ENCODE assay signal across 27 cellular contexts in genomic region chr1:177891809-177892208, GRCh38.
"Had no signal": no experiment of that assay in that cellular context is flagged by ENCODE, and none has a peak within 500 bp of the region (broad histone marks: within the 10 kb centered on the region; RNA-seq: fewer than 3 reads in every experiment).

No MANE protein-coding gene starts in this region.

- H3K4me3 ChIP-seq: ascending aorta, breast epithelium, gastrocnemius medialis, heart left ventricle had no signal

- H3K27ac ChIP-seq: ascending aorta, breast epithelium, gastrocnemius medialis, heart left ventricle, VCaP had no signal

- H3K4me1 ChIP-seq: ascending aorta, breast epithelium, gastrocnemius medialis, heart left ventricle had no signal

- DNase-seq: activated CD4-positive, alpha-beta memory T cell treated with anti-CD3 and anti-CD28 coated beads, Interleukin-2, amount 10 ng/mL, durations not matched to agents 7 days and 5 days; activated CD4-positive, alpha-beta T cell treated with anti-CD3 and anti-CD28 coated beads for 1 hour; activated CD4-positive, alpha-beta T cell treated with anti-CD3 and anti-CD28 coated beads for 4 hours; activated CD4-positive, alpha-beta T cell treated with anti-CD3 and anti-CD28 coated beads, Interleukin-2, amount 10 ng/mL, durations not matched to agents 7 days and 5 days; activated CD4-positive, alpha-beta T cell treated with anti-CD3 and anti-CD28 coated beads, Interleukin-2, amount 50 U/mL, for 4 hours; activated CD8-positive, alpha-beta memory T cell treated with anti-CD3 and anti-CD28 coated beads, Interleukin-2, amount 50 U/mL, for 48 hours; activated gamma-delta T cell; activated naive CD4-positive, alpha-beta T cell; activated naive CD4-positive, alpha-beta T cell treated with anti-CD3 and anti-CD28 coated beads, Interleukin-2, amount 10 ng/mL, durations not matched to agents 7 days and 5 days; activated naive CD8-positive, alpha-beta T cell treated with anti-CD3 and anti-CD28 coated beads, Interleukin-2, amount 10 ng/mL, durations not matched to agents 7 days and 5 days; activated T-cell treated with anti-CD3 and anti-CD28 coated beads for 4 hours; activated T-cell treated with anti-CD3 and anti-CD28 coated beads, Interleukin-2, amount 50 U/mL, for 24 hours; activated T-cell treated with anti-CD3 and anti-CD28 coated beads, Interleukin-2, amount 50 U/mL, for 72 hours; cortex of kidney; dermis blood vessel endothelial cell; effector CD8-positive, alpha-beta T cell; erythroblast; foreskin fibroblast; gastrocnemius medialis; glutamatergic neuron; heart left ventricle; T-helper 2 cell had no signal

- H3K36me3 ChIP-seq: ascending aorta, breast epithelium, gastrocnemius medialis, heart left ventricle had no signal

- H3K9me3 ChIP-seq: gastrocnemius medialis had no signal

- ATAC-seq: activated naive CD4-positive, alpha-beta T cell treated with anti-CD3 and anti-CD28 coated beads, Interleukin-2, amount 50 U/mL, for 72 hours; activated T-cell treated with anti-CD3 and anti-CD28 coated beads, Interleukin-2, amount 50 U/mL, for 72 hours; gastrocnemius medialis; heart left ventricle; WTC11 had no signal

- H3K27me3 ChIP-seq: ascending aorta, breast epithelium, gastrocnemius medialis had no signal
